1 cellular context compared by ENCODE assay signal in genomic region chr4:38151870-38152269, GRCh38.
TF ChIP-seq lines count a peak whose summit lies in the region.

No MANE protein-coding gene starts in this region.

TF ChIP-seq in IMR-90, 13 proteins besides CTCF, POLR2A, EP300 and RAD21 (continued from another document):
- TF ChIP-seq USF2 (IDR thresholded peaks at IDR 0.05; ENCODE audit: low read depth, low read length) = no peak
- no peak for TF ChIP-seq CEBPB (IDR thresholded peaks at IDR 0.05; ENCODE audit: low read depth, low read length)
- no peak for TF ChIP-seq SMC3 (IDR thresholded peaks at IDR 0.05; ENCODE audit: low read depth, low read length)
- TF ChIP-seq BHLHE40 (IDR thresholded peaks at IDR 0.05; ENCODE audit: low read depth, low read length) = no peak
- no peak for TF ChIP-seq MAFK (IDR thresholded peaks at IDR 0.05; ENCODE audit: low read depth, low read length)
